ENCODE assay signal across 8 cellular contexts in genomic region chr6:21593927-21594421, GRCh38. TPM values are rescaled to one million over a fixed set of nuclear protein-coding genes. Genes with fewer than 3 reads are reported as not detected.
DNase-seq lines count a peak whose midpoint lies in the region; ATAC-seq and TF ChIP-seq lines count a peak whose summit lies in the region.

No MANE protein-coding gene starts in this region.

- H3K9me3 Mint-ChIP-seq in effector memory CD8-positive, alpha-beta T cell = no peaks in the 10 kb centered on the region

- H3K36me3 Mint-ChIP-seq in effector memory CD8-positive, alpha-beta T cell (ENCODE audit: insufficient read depth) = peaks cover 11% of the 10 kb centered on the region

- H3K9me3 ChIP-seq in mucosa of descending colon = no peaks in the 10 kb centered on the region

- peaks cover 26 to 36% of the 10 kb centered on the region in 2 donors for H3K27me3 Mint-ChIP-seq in effector memory CD8-positive, alpha-beta T cell

- peak; percentile 56 for DNase-seq in ACHN
- peak; percentile 69 for DNase-seq in RKO (ENCODE audit: low spot score)
- peak in 1 of 3 experiments; percentile 7 for DNase-seq in effector memory CD8-positive, alpha-beta T cell
- DNase-seq in mucosa of descending colon = peak in 2 of 3 donors; percentile 57 to 59
- DNase-seq in NCI-H748 treated with DMSO at 0.1 percent for 48 hours (lab: John Stamatoyannopoulos, UW) = no peak
- no peak for DNase-seq in HPDE6-E6E7 (ENCODE audit: extremely low spot score)

- no peak overlapping the region for H3K4me3 Mint-ChIP-seq in effector memory CD8-positive, alpha-beta T cell

- H3K4me1 ChIP-seq in mucosa of descending colon (ENCODE audit: low read depth) = peaks cover 12% of the 10 kb centered on the region

- intact Hi-C loops in mucosa of descending colon (cut with DNase I, micrococcal nuclease) = loop anchor here in 1 of 2 donors (10.0 kb wide), 1 partner anchor 341 kb away; no protein-coding TSS in a partner anchor

- H3K27ac Mint-ChIP-seq in effector memory CD8-positive, alpha-beta T cell = no peak overlapping the region

- in situ Hi-C loops in ACHN (cut with HindIII; ENCODE audit: low pct_ligation_motif_present, low pct_unique_long_range_greater_than_20kb, low sequenced_read_pairs) = no loop called here

- no peak for TF ChIP-seq CTCF in mucosa of descending colon (IDR thresholded peaks at IDR 0.05)

- H3K4me1 Mint-ChIP-seq in effector memory CD8-positive, alpha-beta T cell (ENCODE audit: low read depth in 2 of 2) = peaks cover 13 to 22% of the 10 kb centered on the region in 2 donors

- peak overlapping the region; percentile 71 for H3K4me3 ChIP-seq in mucosa of descending colon

- H3K36me3 ChIP-seq in mucosa of descending colon (ENCODE audit: low read depth) = no peaks in the 10 kb centered on the region

- ATAC-seq in GM18502 (IDR thresholded peaks at IDR 0.05; ENCODE audit: poor library complexity, unreplicated experiment) (peak; percentile 26), HG03025 (IDR thresholded peaks at IDR 0.05; ENCODE audit: low FRiP score, unreplicated experiment) (peak; percentile 25), mucosa of descending colon (peak; percentile 30)
- peak; percentile 22 for ATAC-seq in effector memory CD8-positive, alpha-beta T cell (replicated peaks)

RNA-seq across cellular contexts. Expression of gene SOX4, which starts 0.4 kb away (rescaled TPM):
- total RNA-seq in mucosa of descending colon = 10 to 100 TPM; 14.9 to 54.5 (median 26.5) TPM

Comparison
In these comparisons a context has a peak if more than half of its experiments do, and no peak if none do; other contexts are left out.
1. DNase-seq: peak in ACHN (single experiment), RKO (single experiment) and mucosa of descending colon (2 of 3); none in NCI-H748 treated with DMSO at 0.1 percent for 48 hours (single experiment) and HPDE6-E6E7 (single experiment).
2. Peak in every context shown above with its lines, with median percentiles within 50 percentile points of each other: ATAC-seq.